21 cellular contexts compared by ENCODE assay signal in genomic region chr5:78858401-78858800, GRCh38.
"Had no signal": no experiment of that assay in that cellular context is flagged by ENCODE, and none has a peak within 500 bp of the region (broad histone marks: within the 10 kb centered on the region; RNA-seq: fewer than 3 reads in every experiment).

No MANE protein-coding gene starts in this region.

- H3K27ac ChIP-seq: coronary artery, dorsolateral prefrontal cortex, gastrocnemius medialis, heart right ventricle, left ventricle myocardium inferior, neutrophil, ovary, right atrium auricular region, sigmoid colon, suprapubic skin, thyroid gland, upper lobe of left lung, uterus had no signal

- H3K4me1 ChIP-seq: gastrocnemius medialis, heart right ventricle, left ventricle myocardium inferior, right atrium auricular region, sigmoid colon, suprapubic skin, thyroid gland, upper lobe of left lung, uterus had no signal

- ATAC-seq: gastrocnemius medialis; heart right ventricle; naive thymus-derived CD8-positive, alpha-beta T cell; stimulated activated naive CD8-positive, alpha-beta T cell treated with anti-CD3 and anti-CD28 coated beads, Interleukin-15, Interleukin-2, amounts not matched to agents 100 U/mL and 50 U/mL, for 24 hours had no signal

- H3K4me3 ChIP-seq: coronary artery, dorsolateral prefrontal cortex, gastrocnemius medialis, heart right ventricle, left ventricle myocardium inferior, lung, ovary, right atrium auricular region, sigmoid colon, smooth muscle cell, suprapubic skin, thyroid gland, upper lobe of left lung, uterus had no signal

- DNase-seq: dorsolateral prefrontal cortex; effector CD8-positive, alpha-beta T cell; gastrocnemius medialis; heart right ventricle; immature natural killer cell; left ventricle myocardium inferior; mesenchymal stem cell; naive thymus-derived CD8-positive, alpha-beta T cell; ovary; sigmoid colon; stimulated activated CD4-positive, alpha-beta T cell treated with anti-CD3 and anti-CD28 coated beads, Interleukin-2, amount 100 ng/mL, for 48 hours; stimulated activated naive CD8-positive, alpha-beta T cell treated with anti-CD3 and anti-CD28 coated beads, Interleukin-15, Interleukin-2, amounts not matched to agents 100 U/mL and 50 U/mL, for 24 hours; thyroid gland; upper lobe of left lung; uterus had no signal

- H3K36me3 ChIP-seq: gastrocnemius medialis, heart right ventricle, neutrophil, ovary, right atrium auricular region, sigmoid colon, suprapubic skin, thyroid gland, upper lobe of left lung, uterus had no signal

- H3K9me3 ChIP-seq: gastrocnemius medialis, ovary, sigmoid colon, suprapubic skin, thyroid gland, upper lobe of left lung, uterus had no signal

- H3K27me3 ChIP-seq: dorsolateral prefrontal cortex, gastrocnemius medialis, heart right ventricle, neutrophil, ovary, right atrium auricular region, sigmoid colon, suprapubic skin, thyroid gland, upper lobe of left lung, uterus had no signal

- H3K4me2 ChIP-seq: smooth muscle cell had no signal
